ENCODE assay signal across 8 cellular contexts in genomic region chr3:100400424-100400781, GRCh38. TPM values are rescaled to one million over a fixed set of nuclear protein-coding genes. Genes with fewer than 3 reads are reported as not detected.
DNase-seq lines count a peak whose midpoint lies in the region; ATAC-seq and TF ChIP-seq lines count a peak whose summit lies in the region.

No MANE protein-coding gene starts in this region.

- H3K4me1 ChIP-seq in KMS-11 (ENCODE audit: low read depth, poor library complexity, severe bottlenecking), result peaks cover 61% of the 10 kb centered on the region
- H3K4me1 ChIP-seq in fibroblast of lung (ENCODE audit: control insufficient read depth, extremely low read depth, insufficient read depth, low read length), result no peaks in the 10 kb centered on the region
- peaks cover 22 to 24% of the 10 kb centered on the region in 2 experiments for H3K4me1 ChIP-seq in neutrophil (ENCODE audit: control insufficient read depth in 1 of 2, insufficient read depth in 1 of 2, low read depth in 1 of 2, low read length in 1 of 2)
- H3K4me1 ChIP-seq in vagina, result peaks cover 64% of the 10 kb centered on the region

- H3K36me3 Mint-ChIP-seq in Calu3 (ENCODE audit: insufficient read depth, unreplicated experiment), result peaks cover 37% of the 10 kb centered on the region

- H3K27me3 Mint-ChIP-seq in Calu3 (ENCODE audit: unreplicated experiment), result no peaks in the 10 kb centered on the region

- H3K9ac ChIP-seq in KMS-11 (peak overlapping the region; percentile 84), fibroblast of lung (ENCODE audit: insufficient read depth, low read length) (peak overlapping the region; percentile 90)

- CTCF ChIA-PET in Calu3 (lab: Charles Lee), result interaction anchor here (0.6 to 0.9 kb wide), 2 partner anchors 235 to 569 kb away, joined by 3 to 4 read pairs; no protein-coding TSS in a partner anchor

- BruUV-seq in Calu3 (replicated peaks; lab: Mats Ljungman, UMichigan), result no TSS peak

- no peaks in the 10 kb centered on the region for H3K9me3 Mint-ChIP-seq in Calu3 (ENCODE audit: low read depth, unreplicated experiment)

- H3K27me3 ChIP-seq in KMS-11 (ENCODE audit: insufficient read depth, low read depth) (no peaks in the 10 kb centered on the region), fibroblast of lung (ENCODE audit: control insufficient read depth, insufficient read depth, low read length) (no peaks in the 10 kb centered on the region), neutrophil (no peaks in the 10 kb centered on the region), vagina (no peaks in the 10 kb centered on the region)

- H3K27ac Mint-ChIP-seq in Calu3 (ENCODE audit: unreplicated experiment), result peak overlapping the region; percentile 98

- DNase-seq in Calu3, result peak; percentile 25
- DNase-seq in activated CD8-positive, alpha-beta memory T cell treated with anti-CD3 and anti-CD28 coated beads, Interleukin-2, amount 50 U/mL, for 48 hours, result peak; percentile 74
- DNase-seq in fibroblast of lung (ENCODE audit: low read depth in 2 of 2), result peak in 1 of 2 donors; percentile 12
- DNase-seq in vagina (ENCODE audit: extremely low spot score in 2 of 2), result no peak
- no peak for DNase-seq in dedifferentiated amniotic fluid mesenchymal stem cell (ENCODE audit: extremely low spot score)

- H3K27ac ChIP-seq in KMS-11, result peak overlapping the region; percentile 92
- H3K27ac ChIP-seq in fibroblast of lung (ENCODE audit: insufficient read depth, low read length), result peak overlapping the region; percentile 98
- H3K27ac ChIP-seq in neutrophil, result peak overlapping the region; percentile 87
- H3K27ac ChIP-seq in vagina, result peak overlapping the region; percentile 85

- ATAC-seq in GM21528 (IDR thresholded peaks at IDR 0.05; ENCODE audit: low FRiP score, unreplicated experiment), result peak; percentile 9

- H3K9me3 ChIP-seq in fibroblast of lung (ENCODE audit: control insufficient read depth, insufficient read depth, low read depth, low read length) (no peaks in the 10 kb centered on the region), neutrophil (no peaks in the 10 kb centered on the region), vagina (no peaks in the 10 kb centered on the region)

- peaks cover 69% of the 10 kb centered on the region for H3K79me2 ChIP-seq in KMS-11 (ENCODE audit: insufficient read depth, low read depth)
- H3K79me2 ChIP-seq in fibroblast of lung (ENCODE audit: control insufficient read depth, insufficient read depth, low read length), result peaks cover 71% of the 10 kb centered on the region

- peak overlapping the region; percentile 84 for H3K4me2 ChIP-seq in KMS-11
- peak overlapping the region; percentile 96 for H3K4me2 ChIP-seq in fibroblast of lung (ENCODE audit: extremely low read depth, insufficient read depth, low read length)

- H3K4me3 Mint-ChIP-seq in Calu3 (ENCODE audit: low read depth, unreplicated experiment), result peak overlapping the region; percentile 85

- no peak overlapping the region for H3K4me3 ChIP-seq in KMS-11 (IDR thresholded peaks at IDR 0.05; ENCODE audit: insufficient read depth, low read depth, low read length)
- peak overlapping the region; percentile 71 to 97 (median 89) for H3K4me3 ChIP-seq in fibroblast of lung (replicated peaks in 1 of 4; ENCODE audit: control extremely low read depth in 1 of 4, insufficient read depth in 1 of 4, low read depth in 3 of 4, low read length in 4 of 4)
- peak overlapping the region; percentile 68 to 95 for H3K4me3 ChIP-seq in neutrophil (ENCODE audit: low read depth in 1 of 2, low read length in 1 of 2)
- H3K4me3 ChIP-seq in vagina, result peak overlapping the region; percentile 93 to 94

- TF ChIP-seq CTCF in Calu3 (IDR thresholded peaks at IDR 0.05; ENCODE audit: unreplicated experiment) (no peak), KMS-11 (conservative IDR thresholded peaks at IDR 0.05; ENCODE audit: low read depth, low read length) (no peak), fibroblast of lung (conservative IDR thresholded peaks at IDR 0.05 in 1 of 2, IDR thresholded peaks at IDR 0.05 in 1 of 2; ENCODE audit: low read depth in 1 of 2, low read length in 2 of 2) (no peak), neutrophil (IDR thresholded peaks at IDR 0.05) (no peak), vagina (IDR thresholded peaks at IDR 0.05) (no peak)

- intact Hi-C loops in Calu3 (cut with micrococcal nuclease; ENCODE audit: unreplicated experiment) (loop anchor here (5.0 kb wide), 1 partner anchor 192 kb away; no protein-coding TSS in a partner anchor), vagina (cut with DNase I) (no loop called here)

- no peak for TF ChIP-seq POLR2A in vagina (IDR thresholded peaks at IDR 0.05)

- H4K20me1 ChIP-seq in KMS-11 (ENCODE audit: insufficient read depth) (peaks cover 14% of the 10 kb centered on the region), fibroblast of lung (ENCODE audit: control insufficient read depth, extremely low read depth, insufficient read depth, low read length) (no peaks in the 10 kb centered on the region)

- H3K4me1 Mint-ChIP-seq in Calu3 (ENCODE audit: low read depth, unreplicated experiment), result peaks cover 7% of the 10 kb centered on the region

- no peaks in the 10 kb centered on the region for H3K36me3 ChIP-seq in KMS-11 (ENCODE audit: insufficient read depth)
- no peaks in the 10 kb centered on the region for H3K36me3 ChIP-seq in fibroblast of lung (ENCODE audit: control insufficient read depth, insufficient read depth, low read length)
- H3K36me3 ChIP-seq in neutrophil, result no peaks in the 10 kb centered on the region
- H3K36me3 ChIP-seq in vagina, result no peaks in the 10 kb centered on the region

- H2AFZ ChIP-seq in KMS-11 (ENCODE audit: low read depth), result peak overlapping the region; percentile 80
- peak overlapping the region; percentile 30 for H2AFZ ChIP-seq in fibroblast of lung (ENCODE audit: low read length)

RNA-seq across cellular contexts. Expression of gene TOMM70, which starts 0.5 kb away (rescaled TPM):
- total RNA-seq in Calu3 (2022), result 49.5 and 49.9 TPM in 2 replicates
- total RNA-seq in fibroblast of lung, result 50.8 and 56.1 TPM in 2 replicates
- polyA plus RNA-seq in fibroblast of lung, result 41.8 and 44.2 TPM in 2 replicates
- 32.7 and 36.8 TPM in 2 replicates for polyA plus RNA-seq in fibroblast of lung (2012)
- polyA minus RNA-seq in fibroblast of lung (ENCODE audit: low replicate concordance), result 2.8 and 6.1 TPM in 2 replicates
- 26.8 TPM for total RNA-seq in vagina

RNA-seq across cellular contexts. Expression of gene LNP1, which starts 0.9 kb away (rescaled TPM):
- 1.2 and 1.8 TPM in 2 replicates for total RNA-seq in Calu3 (2022)
- total RNA-seq in fibroblast of lung, result 3.1 and 4.1 TPM in 2 replicates
- 3.5 and 4.7 TPM in 2 replicates for polyA plus RNA-seq in fibroblast of lung
- polyA plus RNA-seq in fibroblast of lung (2012), result 1.9 and 2.4 TPM in 2 replicates
- 0.79 and 2.6 TPM in 2 replicates for polyA minus RNA-seq in fibroblast of lung (ENCODE audit: low replicate concordance)
- 4.4 TPM for total RNA-seq in vagina

Comparison
In these comparisons a context has a peak if more than half of its experiments do, and no peak if none do; other contexts are left out.
1. DNase-seq: peak in Calu3 (single experiment) and activated CD8-positive, alpha-beta memory T cell treated with anti-CD3 and anti-CD28 coated beads, Interleukin-2, amount 50 U/mL, for 48 hours (single experiment); none in vagina (0 of 2) and dedifferentiated amniotic fluid mesenchymal stem cell (single experiment).
2. Peak in every context shown above with its lines, with median percentiles within 50 percentile points of each other: H3K27ac ChIP-seq.